ENCODE assay signal across 23 cellular contexts in the genomic region with DNA sequence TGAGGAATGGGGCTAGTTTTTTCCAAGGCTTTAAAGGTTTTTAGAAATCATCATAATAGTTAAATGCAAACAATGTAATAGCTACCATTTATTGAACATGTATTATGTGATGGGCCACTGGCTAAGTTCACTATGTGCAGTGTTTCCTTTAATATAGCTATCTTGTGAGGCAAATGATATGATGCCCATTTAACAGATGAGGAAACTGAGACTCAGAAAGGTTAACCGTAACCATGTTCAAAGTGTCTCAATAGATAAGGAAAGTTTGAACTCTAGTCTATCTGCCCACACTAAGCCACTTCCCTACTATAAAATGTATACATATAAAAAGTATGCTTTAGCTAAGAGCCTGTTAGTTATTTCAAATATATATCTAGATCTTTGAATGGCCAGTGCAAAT.
A peak's percentile ranks its signal among the peaks of the same experiment; 100 is the strongest.
DNase-seq lines count a peak whose midpoint lies in the region; ATAC-seq, FAIRE-seq and TF ChIP-seq lines count a peak whose summit lies in the region.
"Had no signal": no experiment of that assay in that cellular context is flagged by ENCODE, and none has a peak within 500 bp of the region (broad histone marks: within the 10 kb centered on the region; RNA-seq: fewer than 3 reads in every experiment).

No MANE protein-coding gene starts in this region.

- intact Hi-C loops in HepG2 (cut with micrococcal nuclease; ENCODE audit: unreplicated experiment), result loop anchor here (10.0 kb wide), 1 partner anchor 534 kb away; no protein-coding TSS in a partner anchor
- intact Hi-C loops in right lobe of liver (cut with DNase I), result loop anchor here in 1 of 2 donors (10.0 kb wide), 2 partner anchors 66 to 234 kb away; a partner anchor contains a TSS
- intact Hi-C loops in K562 (cut with micrococcal nuclease), result loop anchor here (5.0 kb wide), 2 partner anchors 64 to 344 kb away; a partner anchor contains a TSS

- H3K27ac ChIP-seq in HepG2 (ENCODE audit: extremely low read length, insufficient read depth, low read length) (no peak overlapping the region), right lobe of liver (no peak overlapping the region), K562 (ENCODE audit: extremely low read depth, low read depth, low read length) (no peak overlapping the region)
- H3K27ac ChIP-seq: 22Rv1, BLaER1 had no signal

- H3K4me2 ChIP-seq in HepG2 (ENCODE audit: low read depth, low read length), result no peak overlapping the region
- H3K4me2 ChIP-seq in K562 (ENCODE audit: insufficient read depth, low read length), result no peak overlapping the region
- H3K4me2 ChIP-seq: BLaER1 had no signal

- FAIRE-seq in HepG2 (lab: Jason Lieb, UNC) (no peak), K562 (lab: Jason Lieb, UNC) (no peak)
- FAIRE-seq: GM12891, GM18507 had no signal

- H2AFZ ChIP-seq in HepG2 (ENCODE audit: low read length), result no peak overlapping the region
- no peak overlapping the region for H2AFZ ChIP-seq in K562 (ENCODE audit: low read depth, low read length)

- H3K27me3 ChIP-seq in HepG2 (ENCODE audit: control insufficient read depth in 1 of 2, insufficient read depth in 2 of 2, low read length in 2 of 2), result peaks cover 2 to 6% of the 10 kb centered on the region in 2 experiments; a peak in 1 of 5 replicates
- no peaks in the 10 kb centered on the region for H3K27me3 ChIP-seq in right lobe of liver
- H3K27me3 ChIP-seq in K562 (ENCODE audit: control insufficient read depth in 2 of 2, insufficient read depth in 2 of 2, low read length in 2 of 2), result peaks cover 0 to 4% of the 10 kb centered on the region in 2 experiments; a peak in 3 of 5 replicates
- H3K27me3 ChIP-seq: BE2C, BLaER1 had no signal

- H3K9ac ChIP-seq in HepG2 (ENCODE audit: insufficient read depth, low read depth, low read length) (no peak overlapping the region), K562 (ENCODE audit: insufficient read depth in 1 of 2, low read depth in 2 of 2, low read length in 2 of 2) (no peak overlapping the region)
- H3K9ac ChIP-seq: BLaER1 had no signal

- TF ChIP-seq POLR2A in HepG2 (IDR thresholded peaks at IDR 0.05; ENCODE audit: insufficient read depth in 1 of 2, low read depth in 2 of 2, low read length in 2 of 2) (no peak), right lobe of liver (IDR thresholded peaks at IDR 0.05) (no peak), K562 (conservative IDR thresholded peaks at IDR 0.05) (no peak)

- H4K20me1 ChIP-seq in HepG2 (ENCODE audit: insufficient read depth, low read length) (no peaks in the 10 kb centered on the region), K562 (replicated peaks; ENCODE audit: control insufficient read depth, insufficient read depth, low read length) (no peaks in the 10 kb centered on the region)
- H4K20me1 ChIP-seq: BLaER1 had no signal

- WGBS in HepG2 (ENCODE audit: low lambda C conversion rate), result 0% methylated on average over 1 of the region's 1 CpG
- 100% methylated on average over 1 of the region's 1 CpG for WGBS in right lobe of liver (ENCODE audit: insufficient coverage, low coverage, low lambda C conversion rate, missing lambda C conversion rate)
- 8% methylated on average over 1 of the region's 1 CpG for WGBS in K562 (ENCODE audit: insufficient coverage, low coverage, missing lambda C conversion rate)

- no peak overlapping the region for H3K4me3 ChIP-seq in HepG2 (replicated peaks in 1 of 3; ENCODE audit: insufficient read depth in 1 of 3, low read depth in 2 of 3, low read length in 3 of 3)
- no peak overlapping the region for H3K4me3 ChIP-seq in right lobe of liver
- H3K4me3 ChIP-seq in K562, result no peak overlapping the region
- H3K4me3 ChIP-seq: BLaER1 had no signal

- TF ChIP-seq EP300 in HepG2 (IDR thresholded peaks at IDR 0.05; ENCODE audit: low read depth in 2 of 2, low read length in 2 of 2) (no peak), HepG2 (CRISPR knock-in tag; IDR thresholded peaks at IDR 0.05; ENCODE audit: borderline replicate concordance) (no peak), K562 (IDR thresholded peaks at IDR 0.05; ENCODE audit: low read length) (no peak)

- peaks cover 7% of the 10 kb centered on the region; the same call in 1 of the 2 replicates for H3K4me1 ChIP-seq in HepG2 (ENCODE audit: insufficient read depth, low read length)
- no peaks in the 10 kb centered on the region for H3K4me1 ChIP-seq in right lobe of liver
- H3K4me1 ChIP-seq in K562 (replicated peaks in 1 of 2; ENCODE audit: control insufficient read depth in 2 of 2, insufficient read depth in 2 of 2, low read length in 2 of 2), result no peaks in the 10 kb centered on the region; a peak in 2 of 5 replicates
- H3K4me1 ChIP-seq: BE2C had no signal

- ATAC-seq in HepG2 (no peak), right lobe of liver (no peak), K562 (no peak), HG03095 (IDR thresholded peaks at IDR 0.05; ENCODE audit: unreplicated experiment) (no peak), HG03457 (IDR thresholded peaks at IDR 0.05; ENCODE audit: unreplicated experiment) (no peak)

- H3K79me2 ChIP-seq in HepG2 (ENCODE audit: insufficient read depth, low read length) (no peaks in the 10 kb centered on the region), K562 (ENCODE audit: control insufficient read depth, insufficient read depth, low read length) (no peaks in the 10 kb centered on the region)

- H3K36me3 ChIP-seq in HepG2 (replicated peaks in 1 of 2; ENCODE audit: control insufficient read depth in 1 of 2, insufficient read depth in 2 of 2, low read length in 2 of 2), result no peaks in the 10 kb centered on the region
- no peaks in the 10 kb centered on the region for H3K36me3 ChIP-seq in right lobe of liver
- H3K36me3 ChIP-seq in K562 (ENCODE audit: control insufficient read depth, insufficient read depth, low read length), result no peaks in the 10 kb centered on the region
- H3K36me3 ChIP-seq: BE2C, BLaER1 had no signal

- no peak for DNase-seq in HepG2 (ENCODE audit: low spot score)
- no peak for DNase-seq in right lobe of liver
- DNase-seq in K562 (ENCODE audit: extremely low read depth in 1 of 4, low spot score in 3 of 4), result no peak
- DNase-seq: ACHN; BE2C; C1 segment of cervical spinal cord; CD4-positive, alpha-beta memory T cell; CD4-positive, CD25-positive, alpha-beta regulatory T cell; CD8-positive, alpha-beta memory T cell; COR-L47; DMS 273 treated with DMSO at 0.1 percent for 48 hours; DMS153; DMS53; DMS79; DND-41; EL; GDM1 had no signal

- in situ Hi-C loops in HepG2 (cut with HindIII; ENCODE audit: extremely low pct_ligation_motif_present, low pct_unique_long_range_greater_than_20kb) (no loop called here), K562 (cut with MboI) (loop anchor here (5.0 kb wide), 1 partner anchor 84 kb away; no protein-coding TSS in a partner anchor)

- no peaks in the 10 kb centered on the region for H3K9me3 ChIP-seq in HepG2 (ENCODE audit: low read length)
- H3K9me3 ChIP-seq in right lobe of liver, result no peaks in the 10 kb centered on the region
- H3K9me3 ChIP-seq in K562 (replicated peaks; ENCODE audit: control insufficient read depth, insufficient read depth, low read depth, low read length), result no peaks in the 10 kb centered on the region
- H3K9me3 ChIP-seq: BE2C, BLaER1 had no signal

- TF ChIP-seq RAD21 in HepG2 (CRISPR knock-in tag; IDR thresholded peaks at IDR 0.05) (no peak), K562 (CRISPR knock-in tag; conservative IDR thresholded peaks at IDR 0.05 in 1 of 2, IDR thresholded peaks at IDR 0.05 in 1 of 2) (no peak)

- BruUV-seq in HepG2 (replicated peaks; lab: Mats Ljungman, UMichigan) (no TSS peak), K562 (replicated peaks; lab: Mats Ljungman, UMichigan) (no TSS peak)

- CTCF ChIA-PET in HepG2 (lab: Yijun Ruan, JAX; ENCODE audit: low intra/inter-chr PET ratio, low total read pairs), result no interaction called here
- CTCF ChIA-PET in K562 (lab: Yijun Ruan, JAX; ENCODE audit: low intra/inter-chr PET ratio), result no interaction called here

- TF ChIP-seq CTCF in HepG2 (CRISPR knock-in tag; IDR thresholded peaks at IDR 0.05), result no peak
- no peak for TF ChIP-seq CTCF in right lobe of liver (IDR thresholded peaks at IDR 0.05)
- no peak for TF ChIP-seq CTCF in K562 (IDR thresholded peaks at IDR 0.05 in 2 of 3, conservative IDR thresholded peaks at IDR 0.05 in 1 of 3; ENCODE audit: insufficient read depth in 2 of 3, low read depth in 1 of 3, low read length in 3 of 3)

- H3K9me1 ChIP-seq in K562 (ENCODE audit: control insufficient read depth, insufficient read depth, low read length), result no peaks in the 10 kb centered on the region

- POLR2A ChIA-PET in HepG2 (lab: Yijun Ruan, JAX), result no interaction called here
- POLR2A ChIA-PET in K562 (lab: Yijun Ruan, JAX), result interaction anchor here (1.4 kb wide), 1 partner anchor 84 kb away, joined by 4 read pairs; a partner anchor contains a TSS

TF ChIP-seq in HepG2, 621 proteins besides CTCF, POLR2A, EP300 and RAD21 (continues in another document):
- TF ChIP-seq, protein P1, sequence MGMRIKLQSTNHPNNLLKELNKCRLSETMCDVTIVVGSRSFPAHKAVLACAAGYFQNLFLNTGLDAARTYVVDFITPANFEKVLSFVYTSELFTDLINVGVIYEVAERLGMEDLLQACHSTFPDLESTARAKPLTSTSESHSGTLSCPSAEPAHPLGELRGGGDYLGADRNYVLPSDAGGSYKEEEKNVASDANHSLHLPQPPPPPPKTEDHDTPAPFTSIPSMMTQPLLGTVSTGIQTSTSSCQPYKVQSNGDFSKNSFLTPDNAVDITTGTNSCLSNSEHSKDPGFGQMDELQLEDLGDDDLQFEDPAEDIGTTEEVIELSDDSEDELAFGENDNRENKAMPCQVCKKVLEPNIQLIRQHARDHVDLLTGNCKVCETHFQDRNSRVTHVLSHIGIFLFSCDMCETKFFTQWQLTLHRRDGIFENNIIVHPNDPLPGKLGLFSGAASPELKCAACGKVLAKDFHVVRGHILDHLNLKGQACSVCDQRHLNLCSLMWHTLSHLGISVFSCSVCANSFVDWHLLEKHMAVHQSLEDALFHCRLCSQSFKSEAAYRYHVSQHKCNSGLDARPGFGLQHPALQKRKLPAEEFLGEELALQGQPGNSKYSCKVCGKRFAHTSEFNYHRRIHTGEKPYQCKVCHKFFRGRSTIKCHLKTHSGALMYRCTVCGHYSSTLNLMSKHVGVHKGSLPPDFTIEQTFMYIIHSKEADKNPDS (CRISPR knock-in tag; IDR thresholded peaks at IDR 0.05), result no peak

TF ChIP-seq in K562, 482 proteins besides CTCF, POLR2A, EP300 and RAD21:
- TF ChIP-seq ADNP (tag; IDR thresholded peaks at IDR 0.05) (0 out of 2 replicates have a peak, but pooled peaks have one; percentile 45), BRCA1 (IDR thresholded peaks at IDR 0.05) (no peak), BRCA1 (CRISPR knock-in tag; IDR thresholded peaks at IDR 0.05) (no peak), RBM25 (IDR thresholded peaks at IDR 0.05; ENCODE audit: low read depth, low read length, severe bottlenecking) (peak; percentile 99), ESRRA (IDR thresholded peaks at IDR 0.05; ENCODE audit: borderline replicate concordance, low read depth) (peak; percentile 60; the same call in 1 of the 2 replicates), BCOR (IDR thresholded peaks at IDR 0.05) (peak; percentile 52), KDM1A (IDR thresholded peaks at IDR 0.05) (peak; percentile 34 to 57; a peak in 3 of 4 replicates), RBM22 (IDR thresholded peaks at IDR 0.05; ENCODE audit: low read depth, low read length, poor library complexity, severe bottlenecking) (no peak)
